ENCODE assay signal across 14 cellular contexts in genomic region chr16:15993946-15994665, GRCh38. TPM values are rescaled to one million over a fixed set of nuclear protein-coding genes. Genes with fewer than 3 reads are reported as not detected.
DNase-seq lines count a peak whose midpoint lies in the region; ATAC-seq and TF ChIP-seq lines count a peak whose summit lies in the region.
"Had no signal": no experiment of that assay in that cellular context is flagged by ENCODE, and none has a peak within 500 bp of the region (broad histone marks: within the 10 kb centered on the region; RNA-seq: fewer than 3 reads in every experiment).

No MANE protein-coding gene starts in this region.

- TF ChIP-seq CTCF in gastroesophageal sphincter (IDR thresholded peaks at IDR 0.05) (no peak), sigmoid colon (IDR thresholded peaks at IDR 0.05) (no peak)

- TF ChIP-seq POLR2A in gastroesophageal sphincter (IDR thresholded peaks at IDR 0.05) (no peak), sigmoid colon (IDR thresholded peaks at IDR 0.05) (no peak)

- peak overlapping the region; percentile 65 for H3K9ac ChIP-seq in adipocyte (ENCODE audit: low read length)

- DNase-seq in EL, result peak; percentile 46
- DNase-seq in adipocyte (ENCODE audit: low read depth), result no peak
- DNase-seq in sigmoid colon, result no peak
- no peak for DNase-seq in activated gamma-delta T cell (lab: John Stamatoyannopoulos, UW)
- DNase-seq in NCI-H82 (lab: John Stamatoyannopoulos, UW), result no peak
- no peak for DNase-seq in NCI-H1417 treated with DMSO at 0.1 percent for 48 hours (lab: John Stamatoyannopoulos, UW)
- DNase-seq: Caco-2, mucosa of descending colon, NCI-H1436 treated with DMSO at 0.1 percent for 48 hours, T1000 had no signal

- H3K27me3 ChIP-seq in adipocyte (replicated peaks; ENCODE audit: control insufficient read depth, insufficient read depth, low read length), result no peaks in the 10 kb centered on the region
- H3K27me3 ChIP-seq in gastroesophageal sphincter, result no peaks in the 10 kb centered on the region
- no peaks in the 10 kb centered on the region for H3K27me3 ChIP-seq in sigmoid colon
- H3K27me3 ChIP-seq: cardiac muscle cell had no signal

- H3K27ac ChIP-seq in gastroesophageal sphincter (peak overlapping the region; percentile 16 to 85 (median 82)), sigmoid colon (peak overlapping the region; percentile 80 to 82 (median 80))
- H3K27ac ChIP-seq: cardiac muscle cell had no signal

- TF ChIP-seq EP300 in gastroesophageal sphincter (IDR thresholded peaks at IDR 0.05), result no peak
- TF ChIP-seq EP300 in sigmoid colon (IDR thresholded peaks at IDR 0.05), result no peak

- peaks cover 57% of the 10 kb centered on the region for H3K4me1 ChIP-seq in adipocyte (ENCODE audit: control insufficient read depth, insufficient read depth, low read length)
- peaks cover 4 to 97% (median 35%) of the 10 kb centered on the region in 3 donors for H3K4me1 ChIP-seq in gastroesophageal sphincter
- H3K4me1 ChIP-seq in sigmoid colon, result peaks cover 0 to 90% (median 85%) of the 10 kb centered on the region in 4 donors

- ATAC-seq in gastroesophageal sphincter, result no peak
- ATAC-seq in activated CD4-positive, CD25-positive, alpha-beta regulatory T cell treated with anti-CD3 and anti-CD28 coated beads, Interleukin-2, amount 50 U/mL, for 24 hours, result no peak
- ATAC-seq: mucosa of descending colon; stimulated activated effector memory CD8-positive, alpha-beta T cell treated with anti-CD3 and anti-CD28 coated beads, Interleukin-12 subunit alpha, Interleukin-12 subunit beta, amount 100 ng/mL, for 72 hours had no signal

- H3K9me3 ChIP-seq in adipocyte (ENCODE audit: control insufficient read depth, low read length), result no peaks in the 10 kb centered on the region
- no peaks in the 10 kb centered on the region for H3K9me3 ChIP-seq in gastroesophageal sphincter
- no peaks in the 10 kb centered on the region for H3K9me3 ChIP-seq in sigmoid colon
- H3K9me3 ChIP-seq: Caco-2, mucosa of descending colon had no signal

- WGBS in gastroesophageal sphincter (ENCODE audit: low coverage in 1 of 2), 2 donors, result 20 to 43% methylated on average over 3 to 5 of the region's 9 CpGs
- 84 to 86% methylated on average over 9 of the region's 9 CpGs for WGBS in sigmoid colon, 2 donors

- H3K36me3 ChIP-seq in adipocyte (ENCODE audit: control insufficient read depth, insufficient read depth, low read length, severe bottlenecking) (peaks cover 4% of the 10 kb centered on the region), gastroesophageal sphincter (no peaks in the 10 kb centered on the region), sigmoid colon (no peaks in the 10 kb centered on the region)
- H3K36me3 ChIP-seq: cardiac muscle cell had no signal

- H3K4me3 ChIP-seq in adipocyte (ENCODE audit: low read length), result peak overlapping the region; percentile 36
- H3K4me3 ChIP-seq in gastroesophageal sphincter, result no peak overlapping the region
- H3K4me3 ChIP-seq in sigmoid colon, result no peak overlapping the region
- H3K4me3 ChIP-seq: cardiac muscle cell, mucosa of descending colon had no signal

- intact Hi-C loops in sigmoid colon (cut with DNase I), result no loop called here

RNA-seq across cellular contexts. Expression of gene ABCC1, which starts 44.7 kb away (rescaled TPM):
- 100 to 1,000 TPM in 1 of 4 donors, 10 to 100 TPM in 3; 50.8 to 122 (median 63.1) TPM for total RNA-seq in gastroesophageal sphincter
- total RNA-seq in sigmoid colon, result 10 to 100 TPM; 22.5 to 51.8 (median 32.5) TPM
- polyA plus RNA-seq in sigmoid colon, result 10 to 100 TPM in 1 of 3 donors, 1 to 10 TPM in 2; 1.8 to 17.6 (median 1.8) TPM
